In the genomic region with DNA sequence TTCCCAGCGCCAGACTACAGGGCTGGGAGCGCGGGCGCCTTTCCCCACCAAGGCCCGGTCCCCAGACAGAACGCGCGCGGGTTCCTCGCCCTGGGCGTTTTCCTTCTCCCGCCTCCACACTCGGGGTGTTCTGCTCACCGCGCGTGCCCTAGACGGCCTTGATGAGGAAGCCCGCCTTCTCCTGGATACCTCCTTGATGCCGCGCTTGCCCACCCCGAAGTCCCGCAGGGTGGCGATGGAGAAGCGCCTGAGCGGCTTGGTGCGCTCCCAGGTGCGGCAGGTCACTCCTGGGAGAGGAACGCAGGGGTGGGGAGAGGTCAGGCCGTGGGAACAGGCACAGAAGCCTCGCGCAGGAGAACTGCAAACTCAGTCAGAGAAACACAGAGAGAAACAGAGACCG, we compare ENCODE assay signal across 21 cellular contexts. TPM values are rescaled to one million over a fixed set of nuclear protein-coding genes. Genes with fewer than 3 reads are reported as not detected.
A peak's percentile ranks its signal among the peaks of the same experiment; 100 is the strongest.
DNase-seq lines count a peak whose midpoint lies in the region; ATAC-seq and TF ChIP-seq lines count a peak whose summit lies in the region.
"Had no signal": no experiment of that assay in that cellular context is flagged by ENCODE, and none has a peak within 500 bp of the region (broad histone marks: within the 10 kb centered on the region; RNA-seq: fewer than 3 reads in every experiment).

No MANE protein-coding gene starts in this region.

- H3K36me3 ChIP-seq in iPS-15b (ENCODE audit: control insufficient read depth, insufficient read depth, low read length) (no peaks in the 10 kb centered on the region), neural progenitor cell (no peaks in the 10 kb centered on the region)
- H3K36me3 ChIP-seq: BLaER1 treated with 17β-estradiol and CSF1 and Interleukin-3, amounts not matched to agents 10 nM and 100 nM; HAP-1; SJCRH30 had no signal

- no peaks in the 10 kb centered on the region for H3K79me2 ChIP-seq in H9 (ENCODE audit: insufficient read depth, low read length)
- no peaks in the 10 kb centered on the region for H3K79me2 ChIP-seq in neural progenitor cell (ENCODE audit: low read depth)

- no peaks in the 10 kb centered on the region for H3K27me3 ChIP-seq in H9 (ENCODE audit: insufficient read depth, low read length)
- peaks cover 15% of the 10 kb centered on the region for H3K27me3 ChIP-seq in iPS-15b (ENCODE audit: control insufficient read depth, insufficient read depth, low read length)
- peaks cover 15% of the 10 kb centered on the region for H3K27me3 ChIP-seq in neural progenitor cell
- H3K27me3 ChIP-seq: BLaER1 treated with 17β-estradiol and CSF1 and Interleukin-3, amounts not matched to agents 10 nM and 100 nM had no signal

- no peaks in the 10 kb centered on the region for H3K9me3 Mint-ChIP-seq in H9
- H3K9me3 Mint-ChIP-seq in neural progenitor cell = no peaks in the 10 kb centered on the region

- H3F3A ChIP-seq in neural progenitor cell (ENCODE audit: low read depth) = no peaks in the 10 kb centered on the region

- H2AFZ ChIP-seq in H9 (ENCODE audit: low read length) (no peak overlapping the region), neural progenitor cell (replicated peaks) (no peak overlapping the region)

- no peak overlapping the region for H2BK20ac ChIP-seq in H9 (ENCODE audit: low read depth, low read length, poor library complexity, severe bottlenecking)

- no peak overlapping the region for H2BK120ac ChIP-seq in H9 (ENCODE audit: low read depth, low read length, poor library complexity, severe bottlenecking)

- H4K8ac ChIP-seq in H9 (replicated peaks; ENCODE audit: insufficient read length, low read depth, low read length) = no peak overlapping the region

- no peak overlapping the region for H3K4ac ChIP-seq in H9 (ENCODE audit: low read depth, low read length)

- H3K9me3 ChIP-seq in H9 (ENCODE audit: control insufficient read depth, low read depth, low read length) (no peaks in the 10 kb centered on the region), iPS-15b (ENCODE audit: control insufficient read depth, insufficient read depth, low read length) (no peaks in the 10 kb centered on the region), neural progenitor cell (ENCODE audit: low read depth) (no peaks in the 10 kb centered on the region)
- H3K9me3 ChIP-seq: BLaER1 treated with 17β-estradiol and CSF1 and Interleukin-3, amounts not matched to agents 10 nM and 100 nM; Caco-2; HAP-1; SJCRH30 had no signal

- H3K9ac ChIP-seq in H9 (ENCODE audit: extremely low read depth, insufficient read length, low read length) (no peak overlapping the region), iPS-15b (ENCODE audit: low read depth, low read length) (no peak overlapping the region), neural progenitor cell (no peak overlapping the region)
- H3K9ac ChIP-seq: BLaER1 treated with 17β-estradiol and CSF1 and Interleukin-3, amounts not matched to agents 10 nM and 100 nM; KMS-11 had no signal

- no peak overlapping the region for H2BK5ac ChIP-seq in H9 (ENCODE audit: insufficient read length, low read length)

- no peak overlapping the region for H2BK12ac ChIP-seq in H9 (ENCODE audit: insufficient read length, low read depth, low read length)

- H4K20me1 ChIP-seq in H9 (ENCODE audit: control insufficient read depth, insufficient read depth, insufficient read length) (no peaks in the 10 kb centered on the region), neural progenitor cell (ENCODE audit: low read depth) (no peaks in the 10 kb centered on the region)
- H4K20me1 ChIP-seq: BLaER1 treated with 17β-estradiol and CSF1 and Interleukin-3, amounts not matched to agents 10 nM and 100 nM had no signal

- H3K4me3 Mint-ChIP-seq in H9 (no peak overlapping the region; a peak in 1 of 5 replicates), neural progenitor cell (no peak overlapping the region)

- no peaks in the 10 kb centered on the region for H3K23me2 ChIP-seq in H9 (ENCODE audit: insufficient read length, low read depth, low read length, poor library complexity, severe bottlenecking)

- WGBS in H9 (ENCODE audit: extremely low coverage, insufficient read length, low lambda C conversion rate) = no CpG with 5 or more reads among the region's 32 CpGs

- H3K4me3 ChIP-seq in iPS-15b (ENCODE audit: low read depth, low read length) (peak overlapping the region; percentile 13), neural progenitor cell (no peak overlapping the region)
- H3K4me3 ChIP-seq: BLaER1 treated with 17β-estradiol and CSF1 and Interleukin-3, amounts not matched to agents 10 nM and 100 nM; HAP-1; SJCRH30 had no signal

- peaks cover 12% of the 10 kb centered on the region for H3K27me3 Mint-ChIP-seq in H9 (ENCODE audit: low read depth)
- H3K27me3 Mint-ChIP-seq in neural progenitor cell (ENCODE audit: insufficient read depth, low read depth) = peaks cover 11% of the 10 kb centered on the region

- no peak overlapping the region for H3K27ac ChIP-seq in H9 (ENCODE audit: insufficient read length, low read depth, low read length)
- no peak overlapping the region for H3K27ac ChIP-seq in neural progenitor cell
- H3K27ac ChIP-seq: BLaER1 treated with 17β-estradiol and CSF1 and Interleukin-3, amounts not matched to agents 10 nM and 100 nM; KMS-11; SJCRH30 had no signal

- H3K18ac ChIP-seq in H9 (ENCODE audit: insufficient read length, low read depth, low read length) = no peak overlapping the region

- H2BK15ac ChIP-seq in H9 (ENCODE audit: low read depth, low read length) = no peak overlapping the region

- TF ChIP-seq CTCF in H9 (conservative IDR thresholded peaks at IDR 0.05) = 0 out of 3 replicates have a peak, but pooled peaks have one; percentile 19
- no peak for TF ChIP-seq CTCF in neural progenitor cell (IDR thresholded peaks at IDR 0.05)

- no peak overlapping the region for H3K4me2 ChIP-seq in H9 (ENCODE audit: insufficient read depth, insufficient read length, low read length)
- H3K4me2 ChIP-seq in neural progenitor cell = no peak overlapping the region
- H3K4me2 ChIP-seq: BLaER1 treated with 17β-estradiol and CSF1 and Interleukin-3, amounts not matched to agents 10 nM and 100 nM; KMS-11 had no signal

- H3K4me1 Mint-ChIP-seq in H9 = peaks cover 19 to 22% of the 10 kb centered on the region in 2 experiments
- peaks cover 2% of the 10 kb centered on the region for H3K4me1 Mint-ChIP-seq in neural progenitor cell
- H3K4me1 Mint-ChIP-seq: CD4-positive, alpha-beta memory T cell had no signal

- no peak overlapping the region for H3K27ac Mint-ChIP-seq in H9
- no peak overlapping the region for H3K27ac Mint-ChIP-seq in neural progenitor cell

- H4K5ac ChIP-seq in H9 (ENCODE audit: insufficient read length, low read depth, low read length) = no peak overlapping the region

- intact Hi-C loops in left colon (cut with DNase I, micrococcal nuclease) = no loop called here

- H3K4me1 ChIP-seq in H9 (ENCODE audit: insufficient read depth, low read length) (no peaks in the 10 kb centered on the region), iPS-15b (ENCODE audit: control insufficient read depth, insufficient read depth, low read length) (peaks cover 2% of the 10 kb centered on the region), neural progenitor cell (no peaks in the 10 kb centered on the region)
- H3K4me1 ChIP-seq: BLaER1 treated with 17β-estradiol and CSF1 and Interleukin-3, amounts not matched to agents 10 nM and 100 nM; Caco-2; HAP-1; SJCRH30 had no signal

- no peak for ATAC-seq in left colon

- H3K14ac ChIP-seq in H9 (ENCODE audit: insufficient read depth, low read length) = no peak overlapping the region

- DNase-seq in ELF-1 (ENCODE audit: low read depth, low spot score) = peak; percentile 43
- DNase-seq in H9 = peak; percentile 64
- DNase-seq in neural progenitor cell (ENCODE audit: low spot score) = peak; percentile 6
- DNase-seq in left colon = no peak
- no peak for DNase-seq in superior temporal gyrus (ENCODE audit: extremely low spot score)
- no peak for DNase-seq in NCI-H2196 treated with DMSO at 0.1 percent for 48 hours (lab: John Stamatoyannopoulos, UW; ENCODE audit: unreplicated experiment)
- DNase-seq: Caco-2; CD4-positive, alpha-beta memory T cell; DMS153; GF-D8; NCI-H1105; NCI-H2029 treated with DMSO at 0.1 percent for 48 hours; NCI-H345; NCI-H524 treated with DMSO at 0.1 percent for 48 hours; SJCRH30 had no signal

- H3K23ac ChIP-seq in H9 (ENCODE audit: insufficient read length, low read depth, low read length) = no peak overlapping the region

- no peak overlapping the region for H3K56ac ChIP-seq in H9 (ENCODE audit: insufficient read length, low read depth, low read length)

- no peak overlapping the region for H2AK5ac ChIP-seq in H9 (ENCODE audit: insufficient read length, low read length)

- H3K36me3 Mint-ChIP-seq in H9 (ENCODE audit: insufficient read depth in 1 of 3, low read depth in 3 of 3) (no peaks in the 10 kb centered on the region), neural progenitor cell (no peaks in the 10 kb centered on the region)

- no peaks in the 10 kb centered on the region for H3K79me1 ChIP-seq in H9 (ENCODE audit: insufficient read depth, low read depth, low read length, poor library complexity, severe bottlenecking)

- no peak overlapping the region for H3T11ph ChIP-seq in H9 (ENCODE audit: low read length)

- no peak overlapping the region for H4K91ac ChIP-seq in H9 (ENCODE audit: insufficient read length, low read depth, low read length)

RNA-seq across cellular contexts. Expression of a gene that starts 34.8 kb away (rescaled TPM):
- 2.3 and 3.0 TPM in 2 replicates for total RNA-seq in H9 (2021)
- not detected in 2 replicates for total RNA-seq in neural progenitor cell (ENCODE audit: low replicate concordance)
- total RNA-seq in left colon = 1 to 10 TPM; 4.6 to 5.1 TPM
- total RNA-seq: CD4-positive, alpha-beta memory T cell; HT1080; OCI-LY7; SJCRH30 had no signal

Comparison
In these comparisons a context has a peak if more than half of its experiments do, and no peak if none do; other contexts are left out.
1. DNase-seq: peak in ELF-1 (single experiment), H9 (single experiment) and neural progenitor cell (single experiment); none in left colon (0 of 2), superior temporal gyrus (single experiment) and NCI-H2196 treated with DMSO at 0.1 percent for 48 hours (single experiment).